In the genomic region with DNA sequence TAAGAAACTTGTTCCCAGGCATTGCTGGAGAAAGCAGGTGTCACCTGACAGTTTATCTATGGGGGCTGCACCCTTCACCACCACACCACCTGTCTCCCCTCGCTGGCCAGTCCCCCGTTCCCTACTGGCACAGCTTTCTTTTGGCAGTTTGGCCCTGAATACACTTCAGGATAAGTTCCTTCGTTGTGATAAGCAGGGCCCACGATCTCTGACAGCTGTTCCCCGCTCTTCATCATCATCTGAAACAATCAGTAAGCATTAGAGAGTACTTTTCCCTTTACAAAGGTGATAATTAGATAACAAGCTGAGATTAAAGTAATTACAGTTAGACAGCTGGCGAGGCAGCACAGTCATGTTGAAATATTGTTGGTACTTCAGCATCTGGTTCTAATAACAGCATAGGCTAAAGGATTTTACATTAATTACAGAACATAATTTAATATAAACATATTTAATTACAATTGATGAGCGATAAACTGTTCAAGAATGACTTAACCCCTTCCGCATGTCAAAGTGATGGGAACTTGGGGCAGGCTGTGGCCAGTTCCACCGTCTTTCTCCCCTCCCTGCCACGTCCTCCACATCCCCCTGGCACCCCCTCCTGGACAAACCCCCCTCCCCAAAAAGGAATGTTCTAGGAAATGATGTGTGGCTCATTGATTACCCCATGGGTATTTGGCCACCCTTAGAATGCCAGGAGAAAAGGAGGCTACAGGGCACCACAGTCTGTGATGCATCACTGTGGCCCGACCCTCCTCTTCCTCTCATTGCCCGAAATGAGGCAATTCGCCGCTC, we compare ENCODE assay signal across 15 cellular contexts.
"Had no signal": no experiment of that assay in that cellular context is flagged by ENCODE, and none has a peak within 500 bp of the region (broad histone marks: within the 10 kb centered on the region; RNA-seq: fewer than 3 reads in every experiment).

No MANE protein-coding gene starts in this region.

- DNase-seq: activated CD4-positive, alpha-beta T cell treated with anti-CD3 and anti-CD28 coated beads for 4 hours; activated CD8-positive, alpha-beta memory T cell treated with anti-CD3 and anti-CD28 coated beads, Interleukin-2, amount 50 U/mL, for 48 hours; activated CD8-positive, alpha-beta T cell treated with anti-CD3 and anti-CD28 coated beads, Interleukin-2, amount 10 ng/mL, durations not matched to agents 7 days and 5 days; activated naive CD4-positive, alpha-beta T cell; activated naive CD8-positive, alpha-beta T cell treated with anti-CD3 and anti-CD28 coated beads, Interleukin-2, amount 50 U/mL, for 24 hours; esophagus squamous epithelium; foreskin keratinocyte; heart left ventricle; left colon; naive thymus-derived CD4-positive, alpha-beta T cell; posterior cingulate gyrus; stimulated activated CD4-positive, alpha-beta T cell treated with anti-CD3 and anti-CD28 coated beads, Interleukin-15, amount 100 ng/mL, for 24 hours; thyroid gland had no signal

- H3K27ac Mint-ChIP-seq: activated CD8-positive, alpha-beta T cell treated with anti-CD3 and anti-CD28 coated beads, Interleukin-2, amount 10 ng/mL, durations not matched to agents 7 days and 5 days; activated naive CD8-positive, alpha-beta T cell treated with anti-CD3 and anti-CD28 coated beads, Interleukin-2, amount 50 U/mL, for 24 hours; naive thymus-derived CD4-positive, alpha-beta T cell had no signal

- H3K36me3 Mint-ChIP-seq: naive thymus-derived CD4-positive, alpha-beta T cell had no signal

- FAIRE-seq: astrocyte, colon had no signal

- H3K9me3 Mint-ChIP-seq: activated naive CD8-positive, alpha-beta T cell treated with anti-CD3 and anti-CD28 coated beads, Interleukin-2, amount 50 U/mL, for 24 hours; naive thymus-derived CD4-positive, alpha-beta T cell had no signal

- H3K4me3 Mint-ChIP-seq: activated CD8-positive, alpha-beta T cell treated with anti-CD3 and anti-CD28 coated beads, Interleukin-2, amount 10 ng/mL, durations not matched to agents 7 days and 5 days; activated naive CD8-positive, alpha-beta T cell treated with anti-CD3 and anti-CD28 coated beads, Interleukin-2, amount 50 U/mL, for 24 hours; naive thymus-derived CD4-positive, alpha-beta T cell had no signal

- H3K4me1 Mint-ChIP-seq: activated naive CD8-positive, alpha-beta T cell treated with anti-CD3 and anti-CD28 coated beads, Interleukin-2, amount 50 U/mL, for 24 hours had no signal
